Comparison of ENCODE assay signal across 1 cellular context in genomic region chr2:233349005-233349998, GRCh38.
TF ChIP-seq lines count a peak whose summit lies in the region.

No MANE protein-coding gene starts in this region.

TF ChIP-seq in HepG2, 621 proteins besides CTCF, POLR2A, EP300 and RAD21 (continued from another document and continues in another):
- TF ChIP-seq SKIL (CRISPR knock-in tag; IDR thresholded peaks at IDR 0.05; ENCODE audit: borderline replicate concordance) (no peak), SUZ12 (IDR thresholded peaks at IDR 0.05; ENCODE audit: low read depth, low read length) (no peak), AKNA (CRISPR knock-in tag; IDR thresholded peaks at IDR 0.05; ENCODE audit: borderline replicate concordance) (no peak), MTA3 (CRISPR knock-in tag; IDR thresholded peaks at IDR 0.05) (no peak), ZNF550 (CRISPR knock-in tag; IDR thresholded peaks at IDR 0.05; ENCODE audit: borderline replicate concordance) (no peak), TARDBP (CRISPR knock-in tag; IDR thresholded peaks at IDR 0.05) (no peak), ZNF10 (CRISPR knock-in tag; IDR thresholded peaks at IDR 0.05; ENCODE audit: borderline replicate concordance, low read depth) (no peak), GLMP (CRISPR knock-in tag; IDR thresholded peaks at IDR 0.05; ENCODE audit: borderline replicate concordance) (no peak), ZNF280B (CRISPR knock-in tag; IDR thresholded peaks at IDR 0.05; ENCODE audit: borderline replicate concordance) (peak; percentile 49; the same call in 1 of the 2 replicates), ZNF644 (CRISPR knock-in tag; IDR thresholded peaks at IDR 0.05; ENCODE audit: low read depth) (peak; percentile 9; the same call in 1 of the 2 replicates), REXO4 (CRISPR knock-in tag; IDR thresholded peaks at IDR 0.05; ENCODE audit: borderline replicate concordance) (no peak), ZZZ3 (CRISPR knock-in tag; IDR thresholded peaks at IDR 0.05; ENCODE audit: borderline replicate concordance) (no peak), ZNF800 (CRISPR knock-in tag; IDR thresholded peaks at IDR 0.05) (no peak), ZNF777 (CRISPR knock-in tag; IDR thresholded peaks at IDR 0.05) (no peak), HNRNPK (IDR thresholded peaks at IDR 0.05; ENCODE audit: low read depth, low read length, poor library complexity, severe bottlenecking) (no peak), EZH2 (conservative IDR thresholded peaks at IDR 0.05; ENCODE audit: low read depth, low read length) (no peak), ZBTB34 (CRISPR knock-in tag; IDR thresholded peaks at IDR 0.05) (peak; percentile 73; the same call in 1 of the 2 replicates), ZHX1 (CRISPR knock-in tag; IDR thresholded peaks at IDR 0.05; ENCODE audit: low read depth) (no peak), DMTF1 (CRISPR knock-in tag; IDR thresholded peaks at IDR 0.05) (no peak), ZNF430 (CRISPR knock-in tag; IDR thresholded peaks at IDR 0.05) (no peak), ZNF782 (CRISPR knock-in tag; IDR thresholded peaks at IDR 0.05; ENCODE audit: borderline replicate concordance) (no peak), KMT2A (CRISPR knock-in tag; IDR thresholded peaks at IDR 0.05) (no peak), MBNL3 (CRISPR knock-in tag; conservative IDR thresholded peaks at IDR 0.05) (no peak), ZFP91 (CRISPR knock-in tag; IDR thresholded peaks at IDR 0.05; ENCODE audit: borderline replicate concordance) (peak; percentile 66; the same call in 1 of the 2 replicates), BRCA1 (CRISPR knock-in tag; IDR thresholded peaks at IDR 0.05) (no peak), PAX8 (CRISPR knock-in tag; IDR thresholded peaks at IDR 0.05; ENCODE audit: borderline replicate concordance) (peak; percentile 83; the same call in 1 of the 2 replicates), ZFP41 (CRISPR knock-in tag; IDR thresholded peaks at IDR 0.05; ENCODE audit: borderline replicate concordance) (no peak), FOXJ3 (CRISPR knock-in tag; IDR thresholded peaks at IDR 0.05; ENCODE audit: borderline replicate concordance) (no peak), ZNF670 (CRISPR knock-in tag; IDR thresholded peaks at IDR 0.05; ENCODE audit: borderline replicate concordance) (no peak), TEAD2 (CRISPR knock-in tag; IDR thresholded peaks at IDR 0.05) (no peak), ZSCAN20 (CRISPR knock-in tag; IDR thresholded peaks at IDR 0.05; ENCODE audit: borderline replicate concordance) (no peak), ZNF343 (CRISPR knock-in tag; IDR thresholded peaks at IDR 0.05) (peak; percentile 32; the same call in 1 of the 2 replicates), ZNF282 (IDR thresholded peaks at IDR 0.05; ENCODE audit: partially characterized antibody) (no peak), ZNF143 (CRISPR knock-in tag; IDR thresholded peaks at IDR 0.05) (no peak), HOXA7 (CRISPR knock-in tag; IDR thresholded peaks at IDR 0.05) (no peak), HNRNPLL (IDR thresholded peaks at IDR 0.05; ENCODE audit: low read depth, low read length, poor library complexity, severe bottlenecking) (no peak), DBP (CRISPR knock-in tag; IDR thresholded peaks at IDR 0.05; ENCODE audit: not compliant biosample characterization) (no peak), NFRKB (IDR thresholded peaks at IDR 0.05) (no peak), SIN3A (IDR thresholded peaks at IDR 0.05; ENCODE audit: borderline replicate concordance, low read depth, low read length) (no peak)
